27 cellular contexts compared by ENCODE assay signal in genomic region chr2:108220191-108220590, GRCh38. TPM values are rescaled to one million over a fixed set of nuclear protein-coding genes. Genes with fewer than 3 reads are reported as not detected.
"Had no signal": no experiment of that assay in that cellular context is flagged by ENCODE, and none has a peak within 500 bp of the region (broad histone marks: within the 10 kb centered on the region; RNA-seq: fewer than 3 reads in every experiment).

No MANE protein-coding gene starts in this region.

- H3K27ac ChIP-seq: brain microvascular endothelial cell, gastroesophageal sphincter, hepatocyte, sigmoid colon, upper lobe of right lung, WERI-Rb-1 had no signal

- ATAC-seq: activated CD4-positive, CD25-positive, alpha-beta regulatory T cell treated with anti-CD3 and anti-CD28 coated beads, Interleukin-2, amount 50 U/mL, for 24 hours; activated T-cell treated with anti-CD3 and anti-CD28 coated beads, Interleukin-2, amount 50 U/mL, for 4 hours; activated T-helper 17 cell treated with anti-CD3 and anti-CD28 coated beads, Interleukin-2, amount 50 U/mL, for 72 hours; gastroesophageal sphincter; natural killer cell; stimulated activated naive B cell treated with anti-CD40 and anti-IgM and Interleukin-4, amounts not matched to agents 10 μg/mL and 1 μg/mL and 100 μg/mL, for 72 hours had no signal

- H2AFZ ChIP-seq: hepatocyte had no signal

- DNase-seq: activated CD4-positive, alpha-beta T cell treated with anti-CD3 and anti-CD28 coated beads for 48 hours; activated CD4-positive, alpha-beta T cell treated with anti-CD3 and anti-CD28 coated beads, Interleukin-2, amount 50 U/mL, for 48 hours; activated gamma-delta T cell treated with Interleukin-2 at 50 U/mL for 16 hours; activated naive CD4-positive, alpha-beta T cell treated with anti-CD3 and anti-CD28 coated beads, Interleukin-2, amount 50 U/mL, for 16 hours; activated T-cell treated with anti-CD3 and anti-CD28 coated beads, Interleukin-2, amount 50 U/mL, for 4 hours; amniotic stem cell; brain microvascular endothelial cell; islet precursor cell; mammary epithelial cell; natural killer cell; sigmoid colon; stimulated activated CD4-positive, alpha-beta T cell treated with anti-CD3 and anti-CD28 coated beads, Interleukin-15, amount 100 ng/mL, for 24 hours; stimulated activated CD4-positive, alpha-beta T cell treated with anti-CD3 and anti-CD28 coated beads, Interleukin-2, amount 100 ng/mL, for 24 hours; stimulated activated naive B cell treated with anti-CD40 and anti-IgM and Interleukin-4, amounts not matched to agents 10 μg/mL and 1 μg/mL and 100 μg/mL, for 72 hours; stomach; upper lobe of right lung; WERI-Rb-1 had no signal

- FAIRE-seq: astrocyte, endothelial cell of umbilical vein, TTC549 had no signal

- H3K36me3 ChIP-seq: brain microvascular endothelial cell, gastroesophageal sphincter, sigmoid colon, tibial artery, upper lobe of right lung, WERI-Rb-1 had no signal

- H3K4me1 ChIP-seq: gastroesophageal sphincter, sigmoid colon, upper lobe of right lung had no signal

- H3K4me2 ChIP-seq: hepatocyte had no signal

- H3K27me3 ChIP-seq: brain microvascular endothelial cell, gastroesophageal sphincter, hepatocyte, sigmoid colon, stomach, tibial artery, upper lobe of right lung had no signal

- H3K4me3 ChIP-seq: gastroesophageal sphincter, hepatocyte, sigmoid colon, stomach, tibial artery, upper lobe of right lung had no signal

RNA-seq across cellular contexts. Expression of gene SULT1C3, which starts 19.6 kb away (rescaled TPM):
- polyA plus RNA-seq: endothelial cell of umbilical vein, fibroblast of lung, hepatocyte, liver, mammary epithelial cell had no signal
